1 cellular context compared by ENCODE assay signal in genomic region chr5:54301852-54302251, GRCh38.
TF ChIP-seq lines count a peak whose summit lies in the region.

No MANE protein-coding gene starts in this region.

TF ChIP-seq in GM23338, 12 proteins besides CTCF, POLR2A, EP300 and RAD21 (continued from another document):
- TF ChIP-seq REST (IDR thresholded peaks at IDR 0.05; ENCODE audit: unreplicated experiment) = no peak
- no peak for TF ChIP-seq NANOG (IDR thresholded peaks at IDR 0.05; ENCODE audit: borderline replicate concordance)
